Comparison of ENCODE assay signal across 8 cellular contexts in genomic region chr4:184649026-184649970, GRCh38. TPM values are rescaled to one million over a fixed set of nuclear protein-coding genes. Genes with fewer than 3 reads are reported as not detected.
DNase-seq lines count a peak whose midpoint lies in the region; ATAC-seq and TF ChIP-seq lines count a peak whose summit lies in the region.

TSS of gene CASP3 (minus strand) at chr4:184649447. CDS start at chr4:184638453, 10,994 bp downstream.
A gene with protein sequence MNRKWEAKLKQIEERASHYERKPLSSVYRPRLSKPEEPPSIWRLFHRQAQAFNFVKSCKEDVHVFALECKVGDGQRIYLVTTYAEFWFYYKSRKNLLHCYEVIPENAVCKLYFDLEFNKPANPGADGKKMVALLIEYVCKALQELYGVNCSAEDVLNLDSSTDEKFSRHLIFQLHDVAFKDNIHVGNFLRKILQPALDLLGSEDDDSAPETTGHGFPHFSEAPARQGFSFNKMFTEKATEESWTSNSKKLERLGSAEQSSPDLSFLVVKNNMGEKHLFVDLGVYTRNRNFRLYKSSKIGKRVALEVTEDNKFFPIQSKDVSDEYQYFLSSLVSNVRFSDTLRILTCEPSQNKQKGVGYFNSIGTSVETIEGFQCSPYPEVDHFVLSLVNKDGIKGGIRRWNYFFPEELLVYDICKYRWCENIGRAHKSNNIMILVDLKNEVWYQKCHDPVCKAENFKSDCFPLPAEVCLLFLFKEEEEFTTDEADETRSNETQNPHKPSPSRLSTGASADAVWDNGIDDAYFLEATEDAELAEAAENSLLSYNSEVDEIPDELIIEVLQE (plus strand): TSS chr4:184649738. CDS start chr4:184657141, 7,403 bp downstream.

- H3F3A ChIP-seq in PC-9 (ENCODE audit: insufficient read depth, low read depth): no peaks in the 10 kb centered on the region

- no TSS peak for BruUV-seq in PC-9 (replicated peaks; lab: Mats Ljungman, UMichigan)

- H3K4me2 ChIP-seq in PC-9: peak within 1 kb of the TSS; percentile 90

- H3K9me3 ChIP-seq in PC-9 (ENCODE audit: insufficient read depth, low read depth) (no peaks in the 10 kb centered on the region), esophagus (ENCODE audit: control insufficient read depth in 2 of 2, insufficient read depth in 1 of 2, low read depth in 1 of 2, low read length in 1 of 2) (no peaks in the 10 kb centered on the region), muscle layer of duodenum (ENCODE audit: control insufficient read depth in 1 of 2, low read length in 2 of 2) (no peaks in the 10 kb centered on the region)

- no peaks in the 10 kb centered on the region for H3K27me3 ChIP-seq in PC-9 (ENCODE audit: insufficient read depth, low read depth)
- H3K27me3 ChIP-seq in esophagus (ENCODE audit: control insufficient read depth in 1 of 2, insufficient read depth in 2 of 2, low read length in 2 of 2): no peaks in the 10 kb centered on the region
- H3K27me3 ChIP-seq in muscle layer of duodenum (ENCODE audit: low read depth, low read length): no peaks in the 10 kb centered on the region

- H3K27ac ChIP-seq in PC-9 (peak within 1 kb of the TSS; percentile 73), esophagus (ENCODE audit: low read depth in 2 of 2, low read length in 1 of 2) (peak within 1 kb of the TSS; percentile 95 to 99), muscle layer of duodenum (ENCODE audit: low read length) (peak within 1 kb of the TSS; percentile 91)

- TF ChIP-seq CTCF in PC-9 (conservative IDR thresholded peaks at IDR 0.05): no peak

- H3K4me3 ChIP-seq in PC-9 (peak within 1 kb of the TSS; percentile 83), esophagus (ENCODE audit: low read depth in 1 of 2, low read length in 2 of 2) (peak within 1 kb of the TSS; percentile 58 to 72), muscle layer of duodenum (ENCODE audit: low read depth in 1 of 2, low read length in 2 of 2) (peak within 1 kb of the TSS; percentile 87 to 91)

- POLR2A ChIA-PET in PC-9 (lab: Charles Lee; ENCODE audit: unreplicated experiment): interaction anchor here (0.6 to 1.2 kb wide), 11 partner anchors 13 to 1466 kb away, joined by 3 to 25 read pairs (median 9); no protein-coding TSS in a partner anchor

- H2AFZ ChIP-seq in PC-9: peak within 1 kb of the TSS; percentile 76

- peaks cover 20% of the 10 kb centered on the region for H3K4me1 ChIP-seq in PC-9 (replicated peaks; ENCODE audit: insufficient read depth)
- peaks cover 0 to 7% of the 10 kb centered on the region in 2 donors for H3K4me1 ChIP-seq in esophagus (ENCODE audit: control insufficient read depth in 2 of 2, insufficient read depth in 2 of 2, low read length in 1 of 2)
- peaks cover 28 to 41% of the 10 kb centered on the region in 2 donors for H3K4me1 ChIP-seq in muscle layer of duodenum (ENCODE audit: control insufficient read depth in 1 of 2, insufficient read depth in 2 of 2, low read length in 2 of 2)

- intact Hi-C loops in PC-9 (cut with micrococcal nuclease; ENCODE audit: unreplicated experiment): loop anchor here (1.0 to 10.0 kb wide), 8 partner anchors 52 to 383 kb away; partner anchors contain the start of gene IRF2

- ATAC-seq in GM21723 (IDR thresholded peaks at IDR 0.05; ENCODE audit: unreplicated experiment): peak; percentile 85

- H3K36me3 ChIP-seq in PC-9 (ENCODE audit: low read depth) (no peaks in the 10 kb centered on the region), esophagus (ENCODE audit: control insufficient read depth in 2 of 2, insufficient read depth in 2 of 2, low read length in 1 of 2) (peaks cover 0 to 2% of the 10 kb centered on the region in 2 donors), muscle layer of duodenum (ENCODE audit: control insufficient read depth in 1 of 2, insufficient read depth in 2 of 2, low read length in 2 of 2) (no peaks in the 10 kb centered on the region)

- 0 to 1% methylated on average over 61 to 90 of the region's 90 CpGs for WGBS in esophagus, 2 donors

- CTCF ChIA-PET in PC-9 (lab: Charles Lee): interaction anchor here (0.6 to 1.0 kb wide), 3 partner anchors 55 to 385 kb away, joined by 3 to 7 read pairs (median 3); no protein-coding TSS in a partner anchor

- H4K20me1 ChIP-seq in PC-9 (ENCODE audit: insufficient read depth): no peaks in the 10 kb centered on the region; the same call in 1 of the 2 replicates

- no peaks in the 10 kb centered on the region for H3K9me2 ChIP-seq in PC-9 (ENCODE audit: insufficient read depth)

- peaks cover 48% of the 10 kb centered on the region for H3K79me2 ChIP-seq in PC-9 (ENCODE audit: low read depth)

- in situ Hi-C loops in KBM-7 (cut with MboI; ENCODE audit: low pct_unique_long_range_greater_than_20kb, low sequenced_read_pairs): no loop called here

- DNase-seq in DMS79 (lab: John Stamatoyannopoulos, UW) (peak; percentile 65), KBM-7 (peak; percentile 90), PC-9 (peak; percentile 66 to 97)
- DNase-seq in activated T-cell treated with anti-CD3 and anti-CD28 coated beads, Interleukin-2, amount 50 U/mL, for 1 hour: peak; percentile 99
- peak; percentile 92 for DNase-seq in stimulated activated CD8-positive, alpha-beta memory T cell treated with anti-CD3 and anti-CD28 coated beads, Interleukin-7, amount 100 ng/mL, for 24 hours (ENCODE audit: low read depth)

RNA-seq across cellular contexts. Expression of gene CASP3, which starts in this region (rescaled TPM):
- total RNA-seq in PC-9 (2021): 33.5 and 35.7 TPM in 2 replicates
- polyA plus RNA-seq in esophagus: 10 to 100 TPM; 12.2 to 15.7 TPM

RNA-seq across cellular contexts. Expression of the second gene that starts in this region (rescaled TPM):
- 23.2 and 29.5 TPM in 2 replicates for total RNA-seq in PC-9 (2021)
- polyA plus RNA-seq in esophagus: 10 to 100 TPM in 1 of 2 donors, 1 to 10 TPM in 1; 5.9 to 27.3 TPM

Comparison
In these comparisons a context has a peak if more than half of its experiments do, and no peak if none do; other contexts are left out.
1. Peak in every context shown above with its lines: DNase-seq, ATAC-seq, H3K4me3 ChIP-seq and H3K27ac ChIP-seq.